In the genomic region with DNA sequence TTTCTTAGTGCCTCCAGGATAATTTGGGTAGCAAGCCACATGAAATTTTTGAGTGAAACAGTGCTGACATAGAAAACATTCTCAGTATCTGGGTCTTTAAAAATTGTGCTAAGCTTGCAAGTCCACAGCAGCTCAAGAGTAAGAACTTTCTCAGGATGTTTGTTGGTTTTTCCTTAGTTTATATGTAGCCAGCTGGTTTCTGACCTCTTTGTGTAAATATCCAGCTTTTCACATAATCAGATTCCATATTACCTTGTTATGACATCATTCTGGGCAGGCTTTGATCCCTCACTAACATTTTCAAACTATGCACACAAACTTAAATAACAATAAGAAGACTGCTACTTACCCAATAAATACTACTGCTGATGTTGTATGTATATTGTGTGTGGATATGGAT, we compare ENCODE assay signal across 18 cellular contexts.
DNase-seq lines count a peak whose midpoint lies in the region; ATAC-seq and TF ChIP-seq lines count a peak whose summit lies in the region.
"Had no signal": no experiment of that assay in that cellular context is flagged by ENCODE, and none has a peak within 500 bp of the region (broad histone marks: within the 10 kb centered on the region; RNA-seq: fewer than 3 reads in every experiment).

No MANE protein-coding gene starts in this region.

- no peak overlapping the region for H3K4me3 ChIP-seq in body of pancreas
- no peak overlapping the region for H3K4me3 ChIP-seq in fibroblast of villous mesenchyme (ENCODE audit: low read depth, low read length)
- no peak overlapping the region for H3K4me3 ChIP-seq in colonic mucosa
- H3K4me3 ChIP-seq: GM12878, HAP-1, PC-9, SJCRH30 had no signal

- H3K27ac ChIP-seq in body of pancreas, result peak overlapping the region in 2 of 4 donors; percentile 13 to 49
- H3K27ac ChIP-seq in colonic mucosa, result no peak overlapping the region
- H3K27ac ChIP-seq: HL-60, PC-9 had no signal

- DNase-seq in HCEC 1CT (peak; percentile 53), body of pancreas (peak in 1 of 4 donors; percentile 13), fibroblast of villous mesenchyme (ENCODE audit: low read depth) (peak; percentile 93), smooth muscle cell of the brain vasculature (ENCODE audit: low read depth, low spot score) (peak; percentile 43), medulla oblongata (ENCODE audit: extremely low spot score) (no peak), colonic mucosa (no peak)
- DNase-seq: Calu3; CD4-positive, CD25-positive, alpha-beta regulatory T cell; DMS79 treated with DMSO at 0.1 percent for 48 hours; NCI-H187; NCI-H446; NCI-H748 treated with DMSO at 0.1 percent for 48 hours; PC-9 had no signal

- H3K36me3 ChIP-seq in body of pancreas (replicated peaks in 1 of 2; ENCODE audit: insufficient read depth in 1 of 2, low read depth in 2 of 2) (no peaks in the 10 kb centered on the region), colonic mucosa (no peaks in the 10 kb centered on the region)
- H3K36me3 ChIP-seq: HAP-1, SJCRH30 had no signal

- H3K9ac ChIP-seq in colonic mucosa (ENCODE audit: low read depth in 2 of 2, low read length in 2 of 2), result no peak overlapping the region

- peak; percentile 99 for ATAC-seq in body of pancreas
- ATAC-seq in HG03571 (IDR thresholded peaks at IDR 0.05; ENCODE audit: unreplicated experiment), result no peak
- ATAC-seq: GM12878 had no signal

- intact Hi-C loops in body of pancreas (cut with DNase I), result no loop called here
- intact Hi-C loops in colonic mucosa (cut with DNase I), result no loop called here

- TF ChIP-seq CTCF in body of pancreas (IDR thresholded peaks at IDR 0.05), result no peak
- no peak for TF ChIP-seq CTCF in fibroblast of villous mesenchyme (IDR thresholded peaks at IDR 0.05; ENCODE audit: insufficient read depth, low read depth, low read length)
- no peak for TF ChIP-seq CTCF in colonic mucosa (IDR thresholded peaks at IDR 0.05)

- H3K9me3 ChIP-seq in body of pancreas (no peaks in the 10 kb centered on the region), colonic mucosa (no peaks in the 10 kb centered on the region)
- H3K9me3 ChIP-seq: HAP-1, SJCRH30 had no signal

- H3K27me3 ChIP-seq in body of pancreas (no peaks in the 10 kb centered on the region), colonic mucosa (no peaks in the 10 kb centered on the region)
- H3K27me3 ChIP-seq: SJCRH30 had no signal

- TF ChIP-seq POLR2A in body of pancreas (IDR thresholded peaks at IDR 0.05), result no peak

- peaks cover 13% of the 10 kb centered on the region for H3K4me1 ChIP-seq in body of pancreas
- no peaks in the 10 kb centered on the region for H3K4me1 ChIP-seq in colonic mucosa
- H3K4me1 ChIP-seq: HAP-1 had no signal

Comparison
In these comparisons a context has a peak if more than half of its experiments do, and no peak if none do; other contexts are left out.
1. DNase-seq: peak in HCEC 1CT (single experiment), fibroblast of villous mesenchyme (single experiment) and smooth muscle cell of the brain vasculature (single experiment); none in medulla oblongata (single experiment) and colonic mucosa (single experiment).